7 cellular contexts compared by ENCODE assay signal in the genomic region with DNA sequence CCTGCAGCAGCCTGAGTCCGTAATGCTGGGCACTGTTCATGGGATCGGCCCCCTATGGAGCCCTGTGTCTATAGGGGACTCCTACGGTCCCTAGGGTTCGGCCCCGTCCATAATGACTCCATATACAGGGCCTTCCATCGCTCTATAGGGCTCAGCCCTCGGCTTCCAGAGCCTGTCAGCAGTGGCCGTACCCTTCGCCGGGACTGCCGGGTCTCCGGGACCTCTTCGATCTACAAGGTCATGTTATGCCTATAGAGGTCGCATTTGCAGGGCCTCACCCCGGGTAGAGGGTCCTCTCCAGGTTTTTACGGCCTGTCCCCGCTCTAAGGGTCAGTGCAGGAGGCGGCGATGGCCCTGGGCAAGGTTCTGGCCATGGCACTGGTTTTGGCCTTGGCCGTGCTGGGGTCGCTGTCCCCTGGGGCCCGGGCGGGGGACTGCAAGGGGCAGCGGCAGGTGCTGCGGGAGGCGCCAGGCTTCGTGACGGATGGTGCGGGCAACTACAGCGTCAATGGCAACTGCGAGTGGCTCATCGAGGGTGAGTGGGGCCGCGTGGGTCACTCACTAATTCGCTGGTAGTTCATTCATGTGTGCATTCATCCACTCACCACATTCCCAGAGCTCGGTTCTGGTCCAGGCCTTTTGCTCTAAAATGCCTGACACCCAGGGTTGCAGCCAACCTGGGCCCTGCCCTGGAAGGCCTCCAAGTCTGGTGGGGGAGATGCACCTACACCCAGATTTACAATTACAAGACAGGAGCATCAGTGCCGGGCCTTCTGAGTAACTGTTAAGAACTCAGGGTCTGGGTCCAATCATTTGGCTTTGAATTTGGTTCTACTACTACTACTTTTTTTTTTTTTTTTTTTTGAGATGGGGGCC. TPM values are rescaled to one million over a fixed set of nuclear protein-coding genes. Genes with fewer than 3 reads are reported as not detected.
DNase-seq lines count a peak whose midpoint lies in the region; ATAC-seq, FAIRE-seq and TF ChIP-seq lines count a peak whose summit lies in the region.

No MANE protein-coding gene starts in this region.

- TF ChIP-seq POLR2A in stomach (IDR thresholded peaks at IDR 0.05), result no peak

- ATAC-seq in GM18511 (IDR thresholded peaks at IDR 0.05; ENCODE audit: unreplicated experiment) (peak; percentile 16), HG02642 (IDR thresholded peaks at IDR 0.05; ENCODE audit: poor library complexity, unreplicated experiment) (peak; percentile 11)

- H3K27ac ChIP-seq in kidney (ENCODE audit: low read depth in 2 of 2, low read length in 2 of 2) (no peak overlapping the region), stomach (peak overlapping the region; percentile 70 to 87 (median 80))

- H3K27me3 Mint-ChIP-seq in brain, result peaks cover 41% of the 10 kb centered on the region

- peak overlapping the region; percentile 2 to 94 for H3K9ac ChIP-seq in kidney (ENCODE audit: low read length in 2 of 2)

- H3K4me3 ChIP-seq in kidney (ENCODE audit: low read length in 2 of 2) (peak overlapping the region; percentile 59 to 91), stomach (peak overlapping the region; percentile 73 to 97 (median 88))

- H3K27ac Mint-ChIP-seq in brain, result peak overlapping the region; percentile 81 to 97 (median 91)

- no peak for FAIRE-seq in kidney (lab: Jason Lieb, UNC)

- TF ChIP-seq CTCF in brain (conservative IDR thresholded peaks at IDR 0.05), result no peak
- TF ChIP-seq CTCF in kidney (IDR thresholded peaks at IDR 0.05; ENCODE audit: borderline replicate concordance, extremely low read depth, insufficient read depth), result no peak
- no peak for TF ChIP-seq CTCF in stomach (IDR thresholded peaks at IDR 0.05)

- peaks cover 6% of the 10 kb centered on the region for H3K36me3 Mint-ChIP-seq in brain

- DNase-seq in OCI-M1 (lab: John Stamatoyannopoulos, UW), result peak; percentile 77
- no peak for DNase-seq in kidney
- DNase-seq in stomach, result peak; percentile 28
- DNase-seq in NCI-H1105 treated with DMSO at 0.1 percent for 48 hours (lab: John Stamatoyannopoulos, UW), result no peak

- H3K36me3 ChIP-seq in kidney (ENCODE audit: control insufficient read depth in 1 of 2, insufficient read depth in 2 of 2, low read length in 2 of 2) (no peaks in the 10 kb centered on the region), stomach (no peaks in the 10 kb centered on the region)

- no peaks in the 10 kb centered on the region for H3K9me3 ChIP-seq in kidney (ENCODE audit: control insufficient read depth in 1 of 2, low read length in 2 of 2)
- H3K9me3 ChIP-seq in stomach, result no peaks in the 10 kb centered on the region

- WGBS in stomach, 5 donors, result 3 to 7% (median 4%) methylated on average over 19 to 37 of the region's 37 CpGs

- peaks cover 14 to 35% (median 17%) of the 10 kb centered on the region in 3 donors for H3K27me3 ChIP-seq in stomach

- peaks cover 0 to 5% (median 0%) of the 10 kb centered on the region in 5 experiments for H3K9me3 Mint-ChIP-seq in brain

- peaks cover 9 to 10% of the 10 kb centered on the region in 2 donors for H3K4me1 ChIP-seq in kidney (ENCODE audit: control insufficient read depth in 1 of 2, insufficient read depth in 1 of 2, low read depth in 1 of 2, low read length in 2 of 2)
- H3K4me1 ChIP-seq in stomach, result peaks cover 25 to 59% (median 39%) of the 10 kb centered on the region in 4 donors

- TF ChIP-seq EP300 in stomach (IDR thresholded peaks at IDR 0.05), result no peak

- intact Hi-C loops in kidney (cut with DNase I) (no loop called here), stomach (cut with DNase I; ENCODE audit: low total_unique reads) (loop anchor here (10.0 kb wide), 1 partner anchor 201 kb away; no protein-coding TSS in a partner anchor)

- peaks cover 53% of the 10 kb centered on the region for H3K4me1 Mint-ChIP-seq in brain

- H3K4me3 Mint-ChIP-seq in brain, result peak overlapping the region; percentile 87 to 94 (median 90)

RNA-seq across cellular contexts. Expression of a gene that starts 0.7 kb away (rescaled TPM):
- polyA plus RNA-seq in brain (ENCODE audit: insufficient read depth, low read depth, low replicate concordance) (36.5 TPM), kidney (ENCODE audit: insufficient read depth, low read depth, low replicate concordance) (8.7 TPM), stomach (1 to 10 TPM; 2.6 to 5.2 (median 3.6) TPM)
- total RNA-seq in kidney (31.6 TPM), stomach (10 to 100 TPM; 12.3 to 46.3 (median 21.0) TPM)

RNA-seq across cellular contexts. Expression of a gene that starts 13.0 kb away (rescaled TPM):
- polyA plus RNA-seq in brain (ENCODE audit: insufficient read depth, low read depth, low replicate concordance), result 17.6 TPM
- not detected for total RNA-seq in kidney
- not detected for polyA plus RNA-seq in kidney (ENCODE audit: insufficient read depth, low read depth, low replicate concordance)
- total RNA-seq in stomach, result 10 to 100 TPM in 1 of 5 donors, under 1 TPM in 1, not detected in 3; 0.37 to 44.3 TPM
- 1 to 10 TPM in 1 of 3 donors, under 1 TPM in 2; 0.50 to 1.1 (median 0.61) TPM for polyA plus RNA-seq in stomach

RNA-seq across cellular contexts. Expression of a gene that starts 23.7 kb away (rescaled TPM):
- polyA plus RNA-seq in brain (ENCODE audit: insufficient read depth, low read depth, low replicate concordance), result 216 TPM
- total RNA-seq in kidney, result 22.0 TPM
- polyA plus RNA-seq in kidney (ENCODE audit: insufficient read depth, low read depth, low replicate concordance), result 38.3 TPM
- 10 to 100 TPM in 3 of 5 donors, 1 to 10 TPM in 1, not detected in 1; 7.5 to 58.1 (median 17.9) TPM for total RNA-seq in stomach
- 10 to 100 TPM; 33.4 to 37.1 (median 34.3) TPM for polyA plus RNA-seq in stomach

RNA-seq across cellular contexts. Expression of a gene that starts 24.2 kb away (rescaled TPM):
- 5.9 TPM for polyA plus RNA-seq in brain (ENCODE audit: insufficient read depth, low read depth, low replicate concordance)
- 0.47 TPM for total RNA-seq in kidney
- 0.71 TPM for polyA plus RNA-seq in kidney (ENCODE audit: insufficient read depth, low read depth, low replicate concordance)
- not detected for total RNA-seq in stomach
- under 1 TPM in 2 of 3 donors, not detected in 1; 0.68 to 0.98 TPM for polyA plus RNA-seq in stomach

RNA-seq across cellular contexts. Expression of a gene that starts 57.1 kb away (rescaled TPM):
- polyA plus RNA-seq in brain (ENCODE audit: insufficient read depth, low read depth, low replicate concordance) (77.9 TPM), kidney (ENCODE audit: insufficient read depth, low read depth, low replicate concordance) (18.8 TPM), stomach (10 to 100 TPM; 15.4 to 31.8 (median 21.5) TPM)
- total RNA-seq in kidney (90.9 TPM), stomach (10 to 100 TPM; 19.8 to 60.3 (median 39.1) TPM)

Comparison
In these comparisons a context has a peak if more than half of its experiments do, and no peak if none do; other contexts are left out.
1. DNase-seq: peak in OCI-M1 (single experiment) and stomach (single experiment); none in kidney (single experiment) and NCI-H1105 treated with DMSO at 0.1 percent for 48 hours (single experiment).
2. H3K27ac ChIP-seq: peak in stomach (5 of 5); none in kidney (0 of 2).